In the genomic region with DNA sequence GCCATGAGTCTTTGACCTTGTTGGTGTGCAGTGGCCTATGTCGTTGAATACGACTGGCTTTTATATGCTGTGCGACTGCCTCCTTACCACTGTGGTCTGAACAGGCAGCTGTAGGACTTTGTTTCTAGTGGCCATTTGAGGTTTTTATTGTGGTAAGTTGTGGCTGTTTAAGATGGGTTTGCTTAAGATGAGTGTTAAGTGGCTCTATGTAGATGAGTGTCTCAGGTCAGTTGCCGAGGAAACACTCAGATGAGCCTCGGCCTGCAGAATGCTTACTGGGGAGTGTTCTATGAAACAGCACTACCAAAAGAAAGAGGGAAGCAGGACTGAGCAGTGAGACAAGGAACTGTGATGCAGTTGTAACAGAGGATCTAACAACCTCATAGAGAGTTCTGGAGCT, we compare ENCODE assay signal across 18 cellular contexts. TPM values are rescaled to one million over a fixed set of nuclear protein-coding genes. Genes with fewer than 3 reads are reported as not detected.
A peak's percentile ranks its signal among the peaks of the same experiment; 100 is the strongest.
DNase-seq lines count a peak whose midpoint lies in the region; ATAC-seq, FAIRE-seq and TF ChIP-seq lines count a peak whose summit lies in the region.
"Had no signal": no experiment of that assay in that cellular context is flagged by ENCODE, and none has a peak within 500 bp of the region (broad histone marks: within the 10 kb centered on the region; RNA-seq: fewer than 3 reads in every experiment).

No MANE protein-coding gene starts in this region.

- ATAC-seq in GM19452 (IDR thresholded peaks at IDR 0.05; ENCODE audit: unreplicated experiment) (peak; percentile 79), HG03139 (IDR thresholded peaks at IDR 0.05; ENCODE audit: unreplicated experiment) (peak; percentile 76), WTC11 (peak; percentile 65), T-cell (replicated peaks in 1 of 4) (no peak)

- H3K36me3 Mint-ChIP-seq in WTC11 (peaks cover 17% of the 10 kb centered on the region), T-cell (no peaks in the 10 kb centered on the region)
- H3K36me3 Mint-ChIP-seq: brain had no signal

- H3K9me3 Mint-ChIP-seq in WTC11 (peaks cover 23% of the 10 kb centered on the region), T-cell (peaks cover 0 to 7% (median 4%) of the 10 kb centered on the region in 3 donors)

- DNase-seq in GM12891 (ENCODE audit: insufficient read length, low spot score) (no peak), WTC11 (ENCODE audit: low spot score) (no peak), uterus (no peak), tibial artery (no peak), T-cell (no peak), NCI-H82 (lab: John Stamatoyannopoulos, UW) (no peak)
- DNase-seq: activated naive CD4-positive, alpha-beta T cell treated with anti-CD3 and anti-CD28 coated beads for 36 hours; AML-193; left ventricle myocardium inferior; MM.1S; NCI-H2171; WERI-Rb-1 had no signal

- H3K9me3 ChIP-seq in uterus = no peaks in the 10 kb centered on the region
- H3K9me3 ChIP-seq in tibial artery = peaks cover 4 to 7% (median 5%) of the 10 kb centered on the region in 3 donors

- H3K4me3 Mint-ChIP-seq in WTC11 = no peak overlapping the region
- H3K4me3 Mint-ChIP-seq in T-cell = no peak overlapping the region
- H3K4me3 Mint-ChIP-seq: activated naive CD4-positive, alpha-beta T cell treated with anti-CD3 and anti-CD28 coated beads for 36 hours; brain had no signal

- TF ChIP-seq POLR2A in GM12891 (IDR thresholded peaks at IDR 0.05; ENCODE audit: low read depth, low read length) (no peak), uterus (IDR thresholded peaks at IDR 0.05) (no peak)

- intact Hi-C loops in uterus (cut with DNase I; ENCODE audit: low total_unique reads) (no loop called here), tibial artery (cut with DNase I; ENCODE audit: low total_unique reads) (no loop called here)

- no peaks in the 10 kb centered on the region for H3K4me1 ChIP-seq in uterus
- H3K4me1 ChIP-seq in tibial artery = no peaks in the 10 kb centered on the region
- H3K4me1 ChIP-seq: left ventricle myocardium inferior had no signal

- peak overlapping the region; percentile 18; the same call in 1 of the 2 replicates for H3K27ac Mint-ChIP-seq in WTC11
- H3K27ac Mint-ChIP-seq in T-cell = no peak overlapping the region
- H3K27ac Mint-ChIP-seq: activated naive CD4-positive, alpha-beta T cell treated with anti-CD3 and anti-CD28 coated beads for 36 hours; brain had no signal

- no peaks in the 10 kb centered on the region for H3K27me3 Mint-ChIP-seq in WTC11 (ENCODE audit: low read depth)
- H3K27me3 Mint-ChIP-seq in T-cell = no peaks in the 10 kb centered on the region
- H3K27me3 Mint-ChIP-seq: brain had no signal

- H3K4me1 Mint-ChIP-seq in WTC11 (0 out of 2 replicates have a peak, but pooled peaks cover 4% of the 10 kb centered on the region), T-cell (peaks cover 0 to 6% (median 4%) of the 10 kb centered on the region in 3 donors)
- H3K4me1 Mint-ChIP-seq: brain had no signal

- CTCF ChIA-PET in WTC11 (lab: Charles Lee) (no interaction called here), T-cell (lab: Charles Lee) (no interaction called here)

- H3K27me3 ChIP-seq in uterus = no peaks in the 10 kb centered on the region
- no peaks in the 10 kb centered on the region for H3K27me3 ChIP-seq in tibial artery

- POLR2A ChIA-PET in WTC11 (lab: Charles Lee) = no interaction called here
- POLR2A ChIA-PET in T-cell (lab: Charles Lee) = no interaction called here

- FAIRE-seq in GM12891 (lab: Jason Lieb, UNC) = peak; percentile 28

- no peak for TF ChIP-seq CTCF in WTC11 (IDR thresholded peaks at IDR 0.05)
- TF ChIP-seq CTCF in uterus (IDR thresholded peaks at IDR 0.05) = no peak
- no peak for TF ChIP-seq CTCF in tibial artery (IDR thresholded peaks at IDR 0.05)

- H3K36me3 ChIP-seq in uterus (no peaks in the 10 kb centered on the region), tibial artery (no peaks in the 10 kb centered on the region)
- H3K36me3 ChIP-seq: left ventricle myocardium inferior, WERI-Rb-1 had no signal

- no peak overlapping the region for H3K27ac ChIP-seq in uterus
- H3K27ac ChIP-seq in tibial artery = no peak overlapping the region
- H3K27ac ChIP-seq: left ventricle myocardium inferior, WERI-Rb-1 had no signal

- H3K4me3 ChIP-seq in uterus (no peak overlapping the region), tibial artery (no peak overlapping the region)
- H3K4me3 ChIP-seq: left ventricle myocardium inferior had no signal

TF ChIP-seq in GM12891, 5 proteins besides CTCF, POLR2A, EP300 and RAD21:
- TF ChIP-seq PAX5 (IDR thresholded peaks at IDR 0.05; ENCODE audit: insufficient read depth, low read length, severe bottlenecking) = no peak
- TF ChIP-seq POU2F2 (IDR thresholded peaks at IDR 0.05; ENCODE audit: low read depth, low read length) = no peak
- TF ChIP-seq SPI1 (IDR thresholded peaks at IDR 0.05; ENCODE audit: low read depth, low read length) = no peak
- TF ChIP-seq POLR2AphosphoS5 (IDR thresholded peaks at IDR 0.05; ENCODE audit: low read depth, low read length) = no peak
- TF ChIP-seq TAF1 (IDR thresholded peaks at IDR 0.05; ENCODE audit: low read depth, low read length) = no peak

TF ChIP-seq in WTC11, 78 proteins besides CTCF, POLR2A, EP300 and RAD21:
- TF ChIP-seq EMX1 (CRISPR knock-in tag; IDR thresholded peaks at IDR 0.05) = no peak
- no peak for TF ChIP-seq ETV6 (CRISPR knock-in tag; IDR thresholded peaks at IDR 0.05)
- no peak for TF ChIP-seq GTF2I (CRISPR knock-in tag; conservative IDR thresholded peaks at IDR 0.05)

RNA-seq across cellular contexts. Expression of gene CD1C, which starts 14.9 kb away (rescaled TPM):
- polyA plus RNA-seq in GM12891 (2012; ENCODE audit: low read depth, missing spikeins) = 16.9 TPM
- total RNA-seq in WTC11 (2021) = not detected in 3 replicates
- 1 to 10 TPM in 1 of 4 donors, under 1 TPM in 1, not detected in 2; 0.55 to 1.9 TPM for total RNA-seq in uterus
- total RNA-seq in T-cell = 1 to 10 TPM in 2 of 5 donors, under 1 TPM in 3; 0.26 to 1.4 (median 0.70) TPM
- total RNA-seq: Daoy, SK-MEL-5 had no signal

RNA-seq across cellular contexts. Expression of gene CD1A, which starts 20.6 kb away (rescaled TPM):
- 0.63 TPM for polyA plus RNA-seq in GM12891 (2012; ENCODE audit: low read depth, missing spikeins)
- total RNA-seq in WTC11 (2021) (not detected in 3 replicates), uterus (not detected), T-cell (under 1 TPM in 1 of 5 donors, not detected in 4; 0.16 TPM)
- total RNA-seq: activated naive CD4-positive, alpha-beta T cell treated with anti-CD3 and anti-CD28 coated beads for 36 hours; Daoy; left ventricle myocardium inferior; SK-MEL-5; urinary bladder had no signal

RNA-seq across cellular contexts. Expression of gene CD1B, which starts 56.5 kb away (rescaled TPM):
- not detected for polyA plus RNA-seq in GM12891 (2012; ENCODE audit: low read depth, missing spikeins)
- total RNA-seq in WTC11 (2021) (not detected in 3 replicates), uterus (not detected), T-cell (not detected)
- total RNA-seq: activated naive CD4-positive, alpha-beta T cell treated with anti-CD3 and anti-CD28 coated beads for 36 hours; Daoy; left ventricle myocardium inferior; SK-MEL-5; urinary bladder had no signal

Comparison
In these comparisons a context has a peak if more than half of its experiments do, and no peak if none do; other contexts are left out.
1. ATAC-seq: peak in GM19452 (single experiment), HG03139 (single experiment) and WTC11 (single experiment); none in T-cell (0 of 4).